Comparison of ENCODE assay signal across 24 cellular contexts in the genomic region with DNA sequence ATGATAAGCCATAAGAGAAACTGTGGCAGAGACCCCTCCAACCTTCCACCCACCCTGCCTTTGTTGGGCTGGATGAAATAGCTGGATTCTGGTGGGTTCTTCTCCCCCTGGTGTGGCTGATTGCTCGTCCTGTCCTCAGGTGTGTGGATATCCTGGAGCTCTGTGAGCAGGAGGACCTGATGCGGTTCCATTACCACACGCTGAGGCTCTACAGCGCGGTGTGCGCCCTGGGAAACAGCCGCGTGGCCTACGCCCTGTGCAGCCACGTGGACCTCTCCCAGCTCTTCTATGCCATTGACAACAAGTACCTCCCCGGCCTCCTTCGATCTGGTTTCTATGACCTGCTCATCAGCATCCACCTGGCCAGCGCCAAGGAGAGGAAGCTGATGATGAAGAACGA.
"Had no signal": no experiment of that assay in that cellular context is flagged by ENCODE, and none has a peak within 500 bp of the region (broad histone marks: within the 10 kb centered on the region; RNA-seq: fewer than 3 reads in every experiment).

No MANE protein-coding gene starts in this region.

- H3K27ac Mint-ChIP-seq: dendritic cell treated with granulocyte-macrophage colony-stimulating factor and Interleukin-4, amounts not matched to agents 40 ng/mL and 50 ng/mL, for 4 days; effector memory CD8-positive, alpha-beta T cell; endodermal cell; mesothelial cell of epicardium had no signal

- H3K9me3 ChIP-seq: colonic mucosa, esophagus squamous epithelium, gastrocnemius medialis, heart right ventricle, left lung, lower lobe of right lung, mucosa of descending colon had no signal

- H3K4me3 Mint-ChIP-seq: dendritic cell treated with granulocyte-macrophage colony-stimulating factor and Interleukin-4, amounts not matched to agents 40 ng/mL and 50 ng/mL, for 4 days; effector memory CD8-positive, alpha-beta T cell; endodermal cell; mesothelial cell of epicardium had no signal

- ATAC-seq: effector memory CD8-positive, alpha-beta T cell; esophagus mucosa; gastrocnemius medialis; heart right ventricle; left cardiac atrium; left lung; left ventricle myocardium superior; mucosa of descending colon had no signal

- H3K4me3 ChIP-seq: colonic mucosa, esophagus squamous epithelium, gastrocnemius medialis, heart right ventricle, left lung, lower lobe of right lung, mucosa of descending colon had no signal

- H3K36me3 ChIP-seq: colonic mucosa, gastrocnemius medialis, heart right ventricle, left lung, lower lobe of right lung had no signal

- H3K4me1 ChIP-seq: colonic mucosa, esophagus squamous epithelium, gastrocnemius medialis, heart right ventricle, left lung, lower lobe of right lung had no signal

- DNase-seq: colonic mucosa; cortex of kidney; effector CD8-positive, alpha-beta T cell; effector memory CD8-positive, alpha-beta T cell; endodermal cell; erythroblast; esophagus squamous epithelium; foreskin fibroblast; foreskin melanocyte; gastrocnemius medialis; glutamatergic neuron; head of caudate nucleus; heart right ventricle; hippocampal formation; left cardiac atrium; left lung; left ventricle myocardium superior; lower lobe of right lung; mesenchymal stem cell; mucosa of descending colon had no signal

- H3K36me3 Mint-ChIP-seq: mesothelial cell of epicardium had no signal

- H3K27ac ChIP-seq: colonic mucosa, epithelial cell of prostate, esophagus squamous epithelium, gastrocnemius medialis, heart right ventricle, left lung, lower lobe of right lung had no signal

- H3K27me3 ChIP-seq: colonic mucosa, esophagus squamous epithelium, gastrocnemius medialis, left lung had no signal

- H3K9me3 Mint-ChIP-seq: dendritic cell treated with granulocyte-macrophage colony-stimulating factor and Interleukin-4, amounts not matched to agents 40 ng/mL and 50 ng/mL, for 4 days; effector memory CD8-positive, alpha-beta T cell; endodermal cell; mesothelial cell of epicardium had no signal

- H3K27me3 Mint-ChIP-seq: dendritic cell treated with granulocyte-macrophage colony-stimulating factor and Interleukin-4, amounts not matched to agents 40 ng/mL and 50 ng/mL, for 4 days had no signal

- H3K4me1 Mint-ChIP-seq: endodermal cell had no signal
